1 cellular context compared by ENCODE assay signal in the genomic region with DNA sequence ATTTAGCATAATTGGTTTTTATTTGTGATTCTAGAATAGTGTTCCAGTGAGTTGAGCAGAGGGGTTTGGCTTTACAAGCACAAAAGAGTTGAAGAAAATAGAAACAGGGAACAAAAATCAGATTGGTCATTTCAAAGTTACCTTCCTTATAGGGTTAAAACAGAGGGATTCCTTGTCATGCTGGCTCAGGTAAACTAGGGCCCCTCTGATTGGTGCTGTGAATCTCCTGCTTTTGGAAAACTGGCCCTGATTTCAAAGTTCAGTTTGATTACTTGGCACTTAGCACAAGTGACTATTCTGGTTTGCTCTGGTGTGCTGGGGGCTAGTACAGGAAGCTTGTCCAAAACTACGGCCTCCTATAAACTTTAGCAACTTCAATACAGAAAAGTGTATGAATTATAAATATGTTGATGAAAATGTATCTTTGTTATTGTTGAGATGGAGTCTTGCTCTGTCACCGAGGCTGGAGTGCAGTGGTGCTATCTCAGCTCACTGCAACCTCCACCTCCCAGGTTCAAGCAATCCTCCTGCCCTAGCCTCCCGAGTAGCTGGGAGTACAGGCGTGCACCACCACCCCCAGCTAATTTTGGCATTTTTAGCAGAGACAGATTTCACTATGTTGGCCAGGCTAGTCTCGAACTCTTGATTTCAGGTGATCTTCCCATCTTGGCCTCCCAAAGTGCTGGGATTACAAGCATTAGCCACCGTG.
TF ChIP-seq lines count a peak whose summit lies in the region.

No MANE protein-coding gene starts in this region.

TF ChIP-seq in H1, 55 proteins besides CTCF, POLR2A, EP300 and RAD21:
- TF ChIP-seq CHD7 (IDR thresholded peaks at IDR 0.05; ENCODE audit: insufficient replicate concordance, low read length), result no peak
- no peak for TF ChIP-seq BCL11A (IDR thresholded peaks at IDR 0.05; ENCODE audit: low read depth in 2 of 2, low read length in 2 of 2)
- no peak for TF ChIP-seq GABPA (IDR thresholded peaks at IDR 0.05; ENCODE audit: borderline replicate concordance, insufficient read depth, low read length)
- no peak for TF ChIP-seq SUZ12 (IDR thresholded peaks at IDR 0.05; ENCODE audit: low read length)
- no peak for TF ChIP-seq NANOG (IDR thresholded peaks at IDR 0.05; ENCODE audit: insufficient read depth, low read depth, low read length, poor library complexity, severe bottlenecking)
- TF ChIP-seq CREB1 (IDR thresholded peaks at IDR 0.05), result no peak
- TF ChIP-seq CEBPB (IDR thresholded peaks at IDR 0.05; ENCODE audit: low read depth, low read length), result no peak
- TF ChIP-seq SAP30 (IDR thresholded peaks at IDR 0.05; ENCODE audit: insufficient read depth, insufficient replicate concordance, low read length), result no peak
- TF ChIP-seq NRF1 (IDR thresholded peaks at IDR 0.05; ENCODE audit: low read depth, low read length), result no peak
- TF ChIP-seq PHF8 (conservative IDR thresholded peaks at IDR 0.05; ENCODE audit: low read depth, low read length), result no peak
